1 cellular context compared by ENCODE assay signal in genomic region chr12:58425481-58426392, GRCh38.
TF ChIP-seq lines count a peak whose summit lies in the region.

No MANE protein-coding gene starts in this region.

TF ChIP-seq in A549, 52 proteins besides CTCF, POLR2A, EP300 and RAD21 (continued from another document):
- TF ChIP-seq FOSB (CRISPR knock-in tag; IDR thresholded peaks at IDR 0.05), result no peak
- TF ChIP-seq TFCP2L1 (CRISPR knock-in tag; IDR thresholded peaks at IDR 0.05), result no peak
- TF ChIP-seq HEYL (CRISPR knock-in tag; IDR thresholded peaks at IDR 0.05), result no peak
- TF ChIP-seq SMC3 (IDR thresholded peaks at IDR 0.05), result peak; percentile 51; the same call in 2 of the 3 replicates
- TF ChIP-seq PBX3 (IDR thresholded peaks at IDR 0.05), result peak; percentile 86
- peak; percentile 23; the same call in 1 of the 2 replicates for TF ChIP-seq HOXB5 (CRISPR knock-in tag; IDR thresholded peaks at IDR 0.05)
- TF ChIP-seq E2F6 (IDR thresholded peaks at IDR 0.05; ENCODE audit: borderline replicate concordance, low read depth), result peak; percentile 50; the same call in 1 of the 2 replicates
- no peak for TF ChIP-seq NPAS2 (CRISPR knock-in tag; IDR thresholded peaks at IDR 0.05; ENCODE audit: borderline replicate concordance)
- TF ChIP-seq NFE2L2 (conservative IDR thresholded peaks at IDR 0.05; ENCODE audit: low read length), result no peak
- TF ChIP-seq JUN (IDR thresholded peaks at IDR 0.05), result peak; percentile 90 to 97
- TF ChIP-seq EHMT2 (IDR thresholded peaks at IDR 0.05; ENCODE audit: low read depth), result no peak
- TF ChIP-seq NR3C1 (IDR thresholded peaks at IDR 0.05), result no peak
- no peak for TF ChIP-seq KDM5A (IDR thresholded peaks at IDR 0.05)
- TF ChIP-seq ZC3H11A (IDR thresholded peaks at IDR 0.05), result no peak
- no peak for TF ChIP-seq CHD4 (IDR thresholded peaks at IDR 0.05; ENCODE audit: borderline replicate concordance)
- no peak for TF ChIP-seq CBX8 (IDR thresholded peaks at IDR 0.05)
- TF ChIP-seq CHD2 (IDR thresholded peaks at IDR 0.05; ENCODE audit: low read length, partially characterized antibody), result no peak
- TF ChIP-seq BCL3 (IDR thresholded peaks at IDR 0.05), result peak; percentile 86; the same call in 1 of the 3 replicates
- TF ChIP-seq HES2 (IDR thresholded peaks at IDR 0.05), result peak; percentile 13; the same call in 1 of the 2 replicates
- TF ChIP-seq HOXA7 (CRISPR knock-in tag; IDR thresholded peaks at IDR 0.05), result no peak
- no peak for TF ChIP-seq RNF2 (IDR thresholded peaks at IDR 0.05; ENCODE audit: borderline replicate concordance, low read depth)
- no peak for TF ChIP-seq ESRRA (IDR thresholded peaks at IDR 0.05; ENCODE audit: borderline replicate concordance, low read length)
- TF ChIP-seq TP53 (CRISPR knock-in tag; IDR thresholded peaks at IDR 0.05), result no peak
- peak; percentile 89 for TF ChIP-seq MAX (IDR thresholded peaks at IDR 0.05)
- no peak for TF ChIP-seq CBX2 (IDR thresholded peaks at IDR 0.05; ENCODE audit: borderline replicate concordance, low read depth)
- no peak for TF ChIP-seq POLR2AphosphoS2 (conservative IDR thresholded peaks at IDR 0.05; ENCODE audit: low read length)
- no peak for TF ChIP-seq HOXB13 (CRISPR knock-in tag; IDR thresholded peaks at IDR 0.05; ENCODE audit: low read depth)
- TF ChIP-seq BHLHE40 (IDR thresholded peaks at IDR 0.05; ENCODE audit: low read depth, low read length), result no peak
- no peak for TF ChIP-seq RCOR1 (IDR thresholded peaks at IDR 0.05; ENCODE audit: low read depth, low read length)
- TF ChIP-seq KDM1A (IDR thresholded peaks at IDR 0.05; ENCODE audit: low read depth), result no peak
- peak in 1 of 2 experiments; percentile 86; a peak in 2 of 4 replicates for TF ChIP-seq CEBPB (IDR thresholded peaks at IDR 0.05)
- TF ChIP-seq HMGXB4 (CRISPR knock-in tag; IDR thresholded peaks at IDR 0.05; ENCODE audit: borderline replicate concordance), result no peak
